Comparison of ENCODE assay signal across 25 cellular contexts in genomic region chr17:81163051-81163695, GRCh38. TPM values are rescaled to one million over a fixed set of nuclear protein-coding genes. Genes with fewer than 3 reads are reported as not detected.
"Had no signal": no experiment of that assay in that cellular context is flagged by ENCODE, and none has a peak within 500 bp of the region (broad histone marks: within the 10 kb centered on the region; RNA-seq: fewer than 3 reads in every experiment).

No MANE protein-coding gene starts in this region.

- H3K4me1 ChIP-seq: breast epithelium had no signal

- H3K27ac ChIP-seq: breast epithelium, epithelial cell of prostate, heart right ventricle, neutrophil, ovary, psoas muscle, right atrium auricular region, vagina had no signal

- H3K27me3 ChIP-seq: ovary, right atrium auricular region, vagina had no signal

- H3K4me3 Mint-ChIP-seq: activated CD4-positive, alpha-beta T cell treated with anti-CD3 and anti-CD28 coated beads, Interleukin-2, amount 10 ng/mL, durations not matched to agents 7 days and 5 days; activated CD8-positive, alpha-beta T cell treated with anti-CD3 and anti-CD28 coated beads, Interleukin-2, amount 10 ng/mL, durations not matched to agents 7 days and 5 days; activated naive CD4-positive, alpha-beta T cell treated with anti-CD3 and anti-CD28 coated beads, Interleukin-2, amount 50 U/mL, for 24 hours; stimulated activated naive CD8-positive, alpha-beta T cell treated with anti-CD3 and anti-CD28 coated beads, Interleukin-15, Interleukin-2, amounts not matched to agents 100 ng/mL and 50 ng/mL, for 24 hours had no signal

- H3K4me3 ChIP-seq: breast epithelium, heart right ventricle, ovary, psoas muscle, right atrium auricular region, vagina had no signal

- H3K27ac Mint-ChIP-seq: activated CD4-positive, alpha-beta T cell treated with anti-CD3 and anti-CD28 coated beads, Interleukin-2, amount 10 ng/mL, durations not matched to agents 7 days and 5 days; activated CD8-positive, alpha-beta T cell treated with anti-CD3 and anti-CD28 coated beads, Interleukin-2, amount 10 ng/mL, durations not matched to agents 7 days and 5 days; activated naive CD4-positive, alpha-beta T cell treated with anti-CD3 and anti-CD28 coated beads, Interleukin-2, amount 50 U/mL, for 24 hours; naive thymus-derived CD4-positive, alpha-beta T cell; stimulated activated naive CD8-positive, alpha-beta T cell treated with anti-CD3 and anti-CD28 coated beads, Interleukin-15, Interleukin-2, amounts not matched to agents 100 ng/mL and 50 ng/mL, for 24 hours had no signal

- DNase-seq: activated CD4-positive, alpha-beta T cell treated with anti-CD3 and anti-CD28 coated beads, Interleukin-2, amount 10 ng/mL, durations not matched to agents 7 days and 5 days; activated CD4-positive, CD25-positive, alpha-beta regulatory T cell treated with anti-CD3 and anti-CD28 coated beads, Interleukin-2, amount 50 U/mL, for 72 hours; activated CD8-positive, alpha-beta T cell treated with anti-CD3 and anti-CD28 coated beads, Interleukin-2, amount 10 ng/mL, durations not matched to agents 7 days and 5 days; activated gamma-delta T cell treated with Interleukin-2 at 50 U/mL for 16 hours; cerebellar nuclear complex; cortex of kidney; heart right ventricle; naive thymus-derived CD4-positive, alpha-beta T cell; stimulated activated CD4-positive, alpha-beta T cell treated with anti-CD3 and anti-CD28 coated beads, Interleukin-1b, Interleukin-23, amount 100 ng/mL, for 48 hours; trophoblast cell had no signal

- H3K9me3 ChIP-seq: breast epithelium, heart right ventricle, neutrophil, ovary, psoas muscle, right atrium auricular region, vagina had no signal

- H3K36me3 ChIP-seq: breast epithelium, heart right ventricle, ovary, right atrium auricular region, vagina had no signal

- H3K9me3 Mint-ChIP-seq: activated CD4-positive, alpha-beta T cell treated with anti-CD3 and anti-CD28 coated beads, Interleukin-2, amount 10 ng/mL, durations not matched to agents 7 days and 5 days; activated naive CD4-positive, alpha-beta T cell treated with anti-CD3 and anti-CD28 coated beads, Interleukin-2, amount 50 U/mL, for 24 hours; stimulated activated naive CD8-positive, alpha-beta T cell treated with anti-CD3 and anti-CD28 coated beads, Interleukin-15, Interleukin-2, amounts not matched to agents 100 ng/mL and 50 ng/mL, for 24 hours had no signal

- H3K4me1 Mint-ChIP-seq: activated CD4-positive, alpha-beta T cell treated with anti-CD3 and anti-CD28 coated beads, Interleukin-2, amount 10 ng/mL, durations not matched to agents 7 days and 5 days had no signal

- ATAC-seq: activated CD8-positive, alpha-beta T cell treated with anti-CD3 and anti-CD28 coated beads, Interleukin-2, amount 10 ng/mL, durations not matched to agents 7 days and 5 days; heart right ventricle; left lobe of liver; naive thymus-derived CD4-positive, alpha-beta T cell; psoas muscle had no signal

- H3K36me3 Mint-ChIP-seq: activated naive CD4-positive, alpha-beta T cell treated with anti-CD3 and anti-CD28 coated beads, Interleukin-2, amount 50 U/mL, for 24 hours; naive thymus-derived CD4-positive, alpha-beta T cell had no signal

RNA-seq across cellular contexts. Expression of gene PVALEF, which starts 2.1 kb away (rescaled TPM):
- total RNA-seq: activated CD4-positive, alpha-beta T cell treated with anti-CD3 and anti-CD28 coated beads, Interleukin-2, amount 10 ng/mL, durations not matched to agents 7 days and 5 days; activated CD8-positive, alpha-beta T cell treated with anti-CD3 and anti-CD28 coated beads, Interleukin-2, amount 10 ng/mL, durations not matched to agents 7 days and 5 days; astrocyte; breast epithelium; fibroblast of villous mesenchyme; heart right ventricle; left lobe of liver; lung microvascular endothelial cell; naive thymus-derived CD4-positive, alpha-beta T cell; ovary; psoas muscle; right atrium auricular region; skeletal muscle tissue; T-helper 2 cell treated with Interferon-gamma antibody and Interleukin-4, amounts not matched to agents 100 ng/mL and 5 ng/mL, for 36 hours; vagina had no signal
